In the genomic region with DNA sequence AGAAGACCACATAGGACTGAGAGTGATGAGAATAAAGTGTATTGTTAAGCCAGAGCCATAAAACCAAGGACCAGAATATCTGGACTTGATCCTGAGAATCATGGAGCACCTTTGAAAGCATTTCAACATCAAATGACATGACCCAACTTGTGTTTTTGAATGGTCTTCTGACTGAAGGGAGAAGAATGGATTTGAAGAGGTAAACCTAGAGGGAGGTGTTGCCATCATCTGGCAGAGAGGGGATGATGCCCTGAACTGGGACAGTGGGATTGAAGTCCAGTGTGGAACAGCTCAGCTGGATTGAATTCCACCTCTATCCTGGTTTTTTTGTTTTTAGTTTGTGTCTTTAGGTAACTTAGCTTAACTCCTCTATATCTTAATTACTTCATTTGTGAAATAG, we compare ENCODE assay signal across 1 cellular context.
TF ChIP-seq lines count a peak whose summit lies in the region.

No MANE protein-coding gene starts in this region.

TF ChIP-seq in HCT116, 20 proteins besides CTCF, POLR2A, EP300 and RAD21:
- no peak for TF ChIP-seq ZFX (IDR thresholded peaks at IDR 0.05)
- no peak for TF ChIP-seq EGR1 (IDR thresholded peaks at IDR 0.05; ENCODE audit: low read depth)
- no peak for TF ChIP-seq EZH2phosphoT487 (IDR thresholded peaks at IDR 0.05; ENCODE audit: borderline replicate concordance)
- no peak for TF ChIP-seq CBX3 (IDR thresholded peaks at IDR 0.05; ENCODE audit: low read depth)
- TF ChIP-seq, protein P1, sequence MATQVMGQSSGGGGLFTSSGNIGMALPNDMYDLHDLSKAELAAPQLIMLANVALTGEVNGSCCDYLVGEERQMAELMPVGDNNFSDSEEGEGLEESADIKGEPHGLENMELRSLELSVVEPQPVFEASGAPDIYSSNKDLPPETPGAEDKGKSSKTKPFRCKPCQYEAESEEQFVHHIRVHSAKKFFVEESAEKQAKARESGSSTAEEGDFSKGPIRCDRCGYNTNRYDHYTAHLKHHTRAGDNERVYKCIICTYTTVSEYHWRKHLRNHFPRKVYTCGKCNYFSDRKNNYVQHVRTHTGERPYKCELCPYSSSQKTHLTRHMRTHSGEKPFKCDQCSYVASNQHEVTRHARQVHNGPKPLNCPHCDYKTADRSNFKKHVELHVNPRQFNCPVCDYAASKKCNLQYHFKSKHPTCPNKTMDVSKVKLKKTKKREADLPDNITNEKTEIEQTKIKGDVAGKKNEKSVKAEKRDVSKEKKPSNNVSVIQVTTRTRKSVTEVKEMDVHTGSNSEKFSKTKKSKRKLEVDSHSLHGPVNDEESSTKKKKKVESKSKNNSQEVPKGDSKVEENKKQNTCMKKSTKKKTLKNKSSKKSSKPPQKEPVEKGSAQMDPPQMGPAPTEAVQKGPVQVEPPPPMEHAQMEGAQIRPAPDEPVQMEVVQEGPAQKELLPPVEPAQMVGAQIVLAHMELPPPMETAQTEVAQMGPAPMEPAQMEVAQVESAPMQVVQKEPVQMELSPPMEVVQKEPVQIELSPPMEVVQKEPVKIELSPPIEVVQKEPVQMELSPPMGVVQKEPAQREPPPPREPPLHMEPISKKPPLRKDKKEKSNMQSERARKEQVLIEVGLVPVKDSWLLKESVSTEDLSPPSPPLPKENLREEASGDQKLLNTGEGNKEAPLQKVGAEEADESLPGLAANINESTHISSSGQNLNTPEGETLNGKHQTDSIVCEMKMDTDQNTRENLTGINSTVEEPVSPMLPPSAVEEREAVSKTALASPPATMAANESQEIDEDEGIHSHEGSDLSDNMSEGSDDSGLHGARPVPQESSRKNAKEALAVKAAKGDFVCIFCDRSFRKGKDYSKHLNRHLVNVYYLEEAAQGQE (IDR thresholded peaks at IDR 0.05; ENCODE audit: low read depth), result no peak
- TF ChIP-seq, protein P2, sequence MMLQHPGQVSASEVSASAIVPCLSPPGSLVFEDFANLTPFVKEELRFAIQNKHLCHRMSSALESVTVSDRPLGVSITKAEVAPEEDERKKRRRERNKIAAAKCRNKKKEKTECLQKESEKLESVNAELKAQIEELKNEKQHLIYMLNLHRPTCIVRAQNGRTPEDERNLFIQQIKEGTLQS (IDR thresholded peaks at IDR 0.05), result no peak
